In genomic region chr7:44145969-44146897, GRCh38 we compare ENCODE assay signal across 8 cellular contexts. TPM values are rescaled to one million over a fixed set of nuclear protein-coding genes. Genes with fewer than 3 reads are reported as not detected.
DNase-seq lines count a peak whose midpoint lies in the region; ATAC-seq and TF ChIP-seq lines count a peak whose summit lies in the region.

No MANE protein-coding gene starts in this region.

- intact Hi-C loops in heart left ventricle (cut with DNase I) = loop anchor here in 1 of 10 donors (5.0 kb wide), 1 partner anchor 46 kb away; no protein-coding TSS in a partner anchor
- intact Hi-C loops in upper lobe of right lung (cut with DNase I) = no loop called here

- H3K4me1 ChIP-seq in adipocyte (ENCODE audit: control insufficient read depth, insufficient read depth, low read length) (peaks cover 10% of the 10 kb centered on the region), heart left ventricle (peaks cover 0 to 20% (median 12%) of the 10 kb centered on the region in 12 donors), upper lobe of right lung (peaks cover 6% of the 10 kb centered on the region)

- no peak overlapping the region for H3K9ac ChIP-seq in adipocyte (ENCODE audit: low read length)

- TF ChIP-seq POLR2A in heart left ventricle (IDR thresholded peaks at IDR 0.05) = no peak

- peaks cover 9% of the 10 kb centered on the region for H3K4me1 Mint-ChIP-seq in progenitor cell of endocrine pancreas (ENCODE audit: low read depth)

- H3K4me3 ChIP-seq in adipocyte (ENCODE audit: low read length) (peak overlapping the region; percentile 52), heart left ventricle (peak overlapping the region; percentile 44 to 68 (median 54)), upper lobe of right lung (peak overlapping the region; percentile 44)

- H3K36me3 ChIP-seq in adipocyte (ENCODE audit: control insufficient read depth, insufficient read depth, low read length, severe bottlenecking) (no peaks in the 10 kb centered on the region), heart left ventricle (no peaks in the 10 kb centered on the region), upper lobe of right lung (no peaks in the 10 kb centered on the region)

- H3K4me3 Mint-ChIP-seq in progenitor cell of endocrine pancreas (ENCODE audit: low read depth) = peak overlapping the region; percentile 31

- H3K27ac ChIP-seq in heart left ventricle (peak overlapping the region in 1 of 12 donors; percentile 15), upper lobe of right lung (no peak overlapping the region)

- H3K27ac Mint-ChIP-seq in progenitor cell of endocrine pancreas = peak overlapping the region; percentile 59

- peak; percentile 48 for DNase-seq in ELF-1 (ENCODE audit: low read depth, low spot score)
- peak; percentile 44 for DNase-seq in SK-N-DZ (ENCODE audit: low spot score)
- DNase-seq in adipocyte (ENCODE audit: low read depth) = peak; percentile 74
- peak; percentile 83 to 92 (median 90) for DNase-seq in heart left ventricle
- peak; percentile 47 for DNase-seq in progenitor cell of endocrine pancreas (ENCODE audit: low spot score, unreplicated experiment)
- peak; percentile 88 for DNase-seq in upper lobe of right lung
- no peak for DNase-seq in NOMO-1 treated with DMSO at 0.1 percent for 48 hours (lab: John Stamatoyannopoulos, UW; ENCODE audit: unreplicated experiment)

- H3K9me3 Mint-ChIP-seq in progenitor cell of endocrine pancreas (ENCODE audit: low read depth) = no peaks in the 10 kb centered on the region

- no peaks in the 10 kb centered on the region for H3K36me3 Mint-ChIP-seq in progenitor cell of endocrine pancreas (ENCODE audit: insufficient read depth)

- 22 to 38% (median 27%) methylated on average over 25 to 65 of the region's 65 CpGs for WGBS in heart left ventricle, 4 donors

- ATAC-seq in heart left ventricle (peak; percentile 70 to 95 (median 88)), upper lobe of right lung (peak; percentile 93), GM18868 (IDR thresholded peaks at IDR 0.05; ENCODE audit: unreplicated experiment) (no peak)

- TF ChIP-seq CTCF in heart left ventricle (IDR thresholded peaks at IDR 0.05) (no peak), progenitor cell of endocrine pancreas (IDR thresholded peaks at IDR 0.05; ENCODE audit: unreplicated experiment) (no peak), upper lobe of right lung (IDR thresholded peaks at IDR 0.05) (no peak)

- no peaks in the 10 kb centered on the region for H3K9me3 ChIP-seq in adipocyte (ENCODE audit: control insufficient read depth, low read length)
- no peaks in the 10 kb centered on the region for H3K9me3 ChIP-seq in heart left ventricle
- H3K9me3 ChIP-seq in upper lobe of right lung = no peaks in the 10 kb centered on the region

- peaks cover 26% of the 10 kb centered on the region for H3K27me3 ChIP-seq in adipocyte (replicated peaks; ENCODE audit: control insufficient read depth, insufficient read depth, low read length)
- H3K27me3 ChIP-seq in heart left ventricle = peaks cover 0 to 18% (median 0%) of the 10 kb centered on the region in 9 donors
- peaks cover 13% of the 10 kb centered on the region for H3K27me3 ChIP-seq in upper lobe of right lung

- H3K27me3 Mint-ChIP-seq in progenitor cell of endocrine pancreas = peaks cover 41% of the 10 kb centered on the region

RNA-seq across cellular contexts. Expression of gene MYL7, which starts 5.1 kb away (rescaled TPM):
- polyA plus RNA-seq in SK-N-DZ (2014; cell fraction: cytosol; rRNA removed) = not detected in 2 replicates
- not detected in 2 replicates for polyA plus RNA-seq in SK-N-DZ (2014; cell fraction: nucleus; rRNA removed)
- 1,000 to 10,000 TPM in 8 of 9 donors, 100 to 1,000 TPM in 1; 975 to 4,037 (median 2,357) TPM for total RNA-seq in heart left ventricle
- 1,000 to 10,000 TPM; 1,236 to 2,597 TPM for polyA plus RNA-seq in heart left ventricle
- total RNA-seq in progenitor cell of endocrine pancreas = 1.5 and 1.7 TPM in 2 replicates
- 3.1 TPM for total RNA-seq in upper lobe of right lung

RNA-seq across cellular contexts. Expression of gene POLD2, which starts 22.9 kb away (rescaled TPM):
- 133 and 138 TPM in 2 replicates for polyA plus RNA-seq in SK-N-DZ (2014; cell fraction: cytosol; rRNA removed)
- polyA plus RNA-seq in SK-N-DZ (2014; cell fraction: nucleus; rRNA removed) = 191 and 245 TPM in 2 replicates
- 100 to 1,000 TPM in 1 of 9 donors, 10 to 100 TPM in 8; 74.1 to 150 (median 89.2) TPM for total RNA-seq in heart left ventricle
- polyA plus RNA-seq in heart left ventricle = 100 to 1,000 TPM in 1 of 2 donors, 10 to 100 TPM in 1; 67.0 to 176 TPM
- total RNA-seq in progenitor cell of endocrine pancreas = 95.4 and 104 TPM in 2 replicates
- total RNA-seq in upper lobe of right lung = 60.2 TPM

RNA-seq across cellular contexts. Expression of gene AEBP1, which starts 42.1 kb away (rescaled TPM):
- 7.9 and 10.0 TPM in 2 replicates for polyA plus RNA-seq in SK-N-DZ (2014; cell fraction: cytosol; rRNA removed)
- polyA plus RNA-seq in SK-N-DZ (2014; cell fraction: nucleus; rRNA removed) = 55.9 and 111 TPM in 2 replicates
- 10 to 100 TPM; 15.2 to 51.1 (median 25.4) TPM for total RNA-seq in heart left ventricle
- 10 to 100 TPM; 10.9 to 20.2 TPM for polyA plus RNA-seq in heart left ventricle
- 52.2 and 57.5 TPM in 2 replicates for total RNA-seq in progenitor cell of endocrine pancreas
- 272 TPM for total RNA-seq in upper lobe of right lung

RNA-seq across cellular contexts. Expression of gene GCK, which starts 43.0 kb away (rescaled TPM):
- polyA plus RNA-seq in SK-N-DZ (2014; cell fraction: cytosol; rRNA removed) = 5.3 and 5.7 TPM in 2 replicates
- polyA plus RNA-seq in SK-N-DZ (2014; cell fraction: nucleus; rRNA removed) = 3.1 and 5.7 TPM in 2 replicates
- total RNA-seq in heart left ventricle = 1 to 10 TPM in 6 of 9 donors, under 1 TPM in 3; 0.54 to 3.3 (median 1.3) TPM
- 1 to 10 TPM; 3.6 to 5.7 TPM for polyA plus RNA-seq in heart left ventricle
- 4.9 and 5.9 TPM in 2 replicates for total RNA-seq in progenitor cell of endocrine pancreas
- total RNA-seq in upper lobe of right lung = 0.23 TPM

RNA-seq across cellular contexts. Expression of gene YKT6, which starts 54.5 kb away (rescaled TPM):
- polyA plus RNA-seq in SK-N-DZ (2014; cell fraction: cytosol; rRNA removed) = 54.2 and 57.4 TPM in 2 replicates
- 34.8 and 41.2 TPM in 2 replicates for polyA plus RNA-seq in SK-N-DZ (2014; cell fraction: nucleus; rRNA removed)
- 10 to 100 TPM; 43.8 to 82.2 (median 46.6) TPM for total RNA-seq in heart left ventricle
- polyA plus RNA-seq in heart left ventricle = 100 to 1,000 TPM in 1 of 2 donors, 10 to 100 TPM in 1; 28.5 to 133 TPM
- 79.2 and 82.5 TPM in 2 replicates for total RNA-seq in progenitor cell of endocrine pancreas
- total RNA-seq in upper lobe of right lung = 54.7 TPM

Comparison
In these comparisons a context has a peak if more than half of its experiments do, and no peak if none do; other contexts are left out.
1. RNA of gene MYL7, which starts 5.1 kb away (total RNA-seq): 975 to 4,037 TPM in heart left ventricle; 3.1 TPM in upper lobe of right lung (single experiment) and 1.5 to 1.7 TPM in progenitor cell of endocrine pancreas; every median in the first group is over 100 times any median in the second.
2. Peak in every context shown above with its lines, with median percentiles within 50 percentile points of each other: H3K4me3 ChIP-seq.